Comparison of ENCODE assay signal across 20 cellular contexts in the genomic region with DNA sequence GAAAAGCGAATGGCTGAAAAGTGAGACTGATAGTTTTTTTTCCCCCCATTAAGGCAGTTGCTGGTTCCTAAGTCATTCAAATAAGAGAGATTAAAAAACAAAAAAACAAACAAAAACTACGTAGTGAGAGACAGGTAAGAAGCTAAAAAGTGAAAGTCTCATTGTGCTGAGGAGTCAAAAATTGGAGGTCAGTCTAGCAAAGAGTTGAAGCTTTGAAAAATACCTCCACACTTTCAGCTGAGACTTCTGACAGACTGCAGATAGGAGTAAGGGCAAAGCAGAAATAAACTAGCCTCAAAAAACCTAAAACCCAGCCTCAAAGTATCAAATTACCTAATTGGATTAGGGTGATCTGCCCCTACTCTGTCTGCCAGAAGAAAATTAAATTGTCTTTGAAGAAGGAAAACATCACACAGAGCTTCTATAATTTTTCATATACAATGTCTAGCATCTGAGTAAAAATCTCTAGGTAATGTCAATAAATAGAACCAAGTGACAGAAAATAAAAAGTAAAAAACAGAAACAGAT. TPM values are rescaled to one million over a fixed set of nuclear protein-coding genes. Genes with fewer than 3 reads are reported as not detected.
DNase-seq lines count a peak whose midpoint lies in the region; ATAC-seq and TF ChIP-seq lines count a peak whose summit lies in the region.
"Had no signal": no experiment of that assay in that cellular context is flagged by ENCODE, and none has a peak within 500 bp of the region (broad histone marks: within the 10 kb centered on the region; RNA-seq: fewer than 3 reads in every experiment).

No MANE protein-coding gene starts in this region.

- POLR2A ChIA-PET in HEK293 (lab: Yijun Ruan, JAX): no interaction called here
- POLR2A ChIA-PET in activated CD8-positive, alpha-beta T cell treated with anti-CD3 and anti-CD28 coated beads, Interleukin-2, amount 10 ng/mL, durations not matched to agents 7 days and 5 days (lab: Charles Lee): interaction anchor here (1.8 kb wide), 1 partner anchor 10 kb away, joined by 15 read pairs; the partner anchor contains the start of gene EIF2AK3

- H3K36me3 ChIP-seq in GM23248 (ENCODE audit: low read depth): no peaks in the 10 kb centered on the region
- no peaks in the 10 kb centered on the region for H3K36me3 ChIP-seq in HEK293 (ENCODE audit: control insufficient read depth in 2 of 2, insufficient read depth in 1 of 2, low read length in 2 of 2)
- no peaks in the 10 kb centered on the region for H3K36me3 ChIP-seq in hepatocyte (replicated peaks; ENCODE audit: insufficient read depth, low read depth)
- H3K36me3 ChIP-seq: BE2C, gastrocnemius medialis, MG63 had no signal

- CTCF ChIA-PET in HEK293 (lab: Yijun Ruan, JAX): interaction anchor here (0.7 kb wide), 1 partner anchor 35 kb away, joined by 3 read pairs; no protein-coding TSS in a partner anchor
- CTCF ChIA-PET in activated CD8-positive, alpha-beta T cell treated with anti-CD3 and anti-CD28 coated beads, Interleukin-2, amount 10 ng/mL, durations not matched to agents 7 days and 5 days (lab: Charles Lee): interaction anchor here (1.0 to 1.5 kb wide), 3 partner anchors 10 to 47 kb away, joined by 3 to 6 read pairs (median 3); no protein-coding TSS in a partner anchor

- ATAC-seq in activated CD8-positive, alpha-beta T cell treated with anti-CD3 and anti-CD28 coated beads, Interleukin-2, amount 10 ng/mL, durations not matched to agents 7 days and 5 days: no peak
- no peak for ATAC-seq in GM21786 (IDR thresholded peaks at IDR 0.05; ENCODE audit: unreplicated experiment)
- no peak for ATAC-seq in HG02759 (IDR thresholded peaks at IDR 0.05; ENCODE audit: unreplicated experiment)
- ATAC-seq: gastrocnemius medialis, left lobe of liver, psoas muscle had no signal

- in situ Hi-C loops in GM23248 (cut with MboI): no loop called here

- peaks cover 9% of the 10 kb centered on the region for H3K9me3 Mint-ChIP-seq in activated CD8-positive, alpha-beta T cell treated with anti-CD3 and anti-CD28 coated beads, Interleukin-2, amount 10 ng/mL, durations not matched to agents 7 days and 5 days (ENCODE audit: insufficient read depth)
- peaks cover 3 to 13% (median 7%) of the 10 kb centered on the region in 6 donors for H3K9me3 Mint-ChIP-seq in immature natural killer cell

- peaks cover 52% of the 10 kb centered on the region for H3K4me1 Mint-ChIP-seq in activated CD8-positive, alpha-beta T cell treated with anti-CD3 and anti-CD28 coated beads, Interleukin-2, amount 10 ng/mL, durations not matched to agents 7 days and 5 days (ENCODE audit: low read depth)
- peaks cover 38 to 52% of the 10 kb centered on the region in 2 donors for H3K4me1 Mint-ChIP-seq in immature natural killer cell

- peaks cover 6% of the 10 kb centered on the region for H3K27me3 Mint-ChIP-seq in activated CD8-positive, alpha-beta T cell treated with anti-CD3 and anti-CD28 coated beads, Interleukin-2, amount 10 ng/mL, durations not matched to agents 7 days and 5 days (ENCODE audit: low read depth)
- H3K27me3 Mint-ChIP-seq in immature natural killer cell (ENCODE audit: low read depth in 3 of 3): peaks cover 0 to 10% (median 0%) of the 10 kb centered on the region in 3 donors

- no peak overlapping the region for H3K9ac ChIP-seq in GM23248

- H3K4me3 Mint-ChIP-seq in activated CD8-positive, alpha-beta T cell treated with anti-CD3 and anti-CD28 coated beads, Interleukin-2, amount 10 ng/mL, durations not matched to agents 7 days and 5 days: peak overlapping the region; percentile 1
- peak overlapping the region; percentile 5 to 66 (median 63) for H3K4me3 Mint-ChIP-seq in immature natural killer cell
- H3K4me3 Mint-ChIP-seq: T-cell had no signal

- DNase-seq in GM23248 (no peak), immature natural killer cell (no peak), hepatocyte (ENCODE audit: low spot score) (no peak), OCI-M1 (lab: John Stamatoyannopoulos, UW) (no peak)
- no peak for DNase-seq in activated CD8-positive, alpha-beta T cell treated with anti-CD3 and anti-CD28 coated beads, Interleukin-2, amount 10 ng/mL, durations not matched to agents 7 days and 5 days
- DNase-seq: activated CD8-positive, alpha-beta memory T cell treated with anti-CD3 and anti-CD28 coated beads for 24 hours; activated effector memory CD4-positive, alpha-beta T cell treated with anti-CD3 and anti-CD28 coated beads, Interleukin-2, amount 50 U/mL, for 16 hours; aorta; BE2C; Caco-2; gastrocnemius medialis; MG63; NCI-H187; psoas muscle; SHP77; T-cell had no signal

- H2AFZ ChIP-seq in GM23248: no peak overlapping the region
- H2AFZ ChIP-seq in hepatocyte: no peak overlapping the region

- TF ChIP-seq CTCF in HEK293 (tag by site-specific recombination; IDR thresholded peaks at IDR 0.05): no peak
- TF ChIP-seq CTCF in hepatocyte (IDR thresholded peaks at IDR 0.05; ENCODE audit: poor library complexity): no peak

- H3K27ac ChIP-seq in GM23248 (no peak overlapping the region), HEK293 (ENCODE audit: extremely low read depth, low read depth, low read length) (no peak overlapping the region), hepatocyte (no peak overlapping the region)
- H3K27ac ChIP-seq: gastrocnemius medialis, psoas muscle had no signal

- no peaks in the 10 kb centered on the region for H3K9me3 ChIP-seq in GM23248 (ENCODE audit: low read depth)
- H3K9me3 ChIP-seq in HEK293 (ENCODE audit: control insufficient read depth, insufficient read depth, low read depth, low read length): no peaks in the 10 kb centered on the region
- no peaks in the 10 kb centered on the region for H3K9me3 ChIP-seq in hepatocyte (ENCODE audit: low read depth)
- H3K9me3 ChIP-seq: BE2C, Caco-2, gastrocnemius medialis, psoas muscle had no signal

- H3K4me3 ChIP-seq in GM23248 (no peak overlapping the region), HEK293 (ENCODE audit: low read depth, low read length) (no peak overlapping the region), hepatocyte (no peak overlapping the region)
- H3K4me3 ChIP-seq: gastrocnemius medialis, MG63, psoas muscle had no signal

- no peaks in the 10 kb centered on the region for H3K79me2 ChIP-seq in GM23248 (ENCODE audit: insufficient read depth)
- H3K79me2 ChIP-seq in hepatocyte: no peaks in the 10 kb centered on the region

- peak overlapping the region; percentile 11 for H3K4me2 ChIP-seq in GM23248 (ENCODE audit: unreplicated experiment)
- no peak overlapping the region for H3K4me2 ChIP-seq in hepatocyte

- H4K20me1 ChIP-seq in GM23248 (ENCODE audit: insufficient read depth) (no peaks in the 10 kb centered on the region), hepatocyte (ENCODE audit: insufficient read depth, poor library complexity, severe bottlenecking) (no peaks in the 10 kb centered on the region)

- 87 to 92% methylated on average over 2 of the region's 2 CpGs for WGBS in GM23248 (ENCODE audit: low coverage in 1 of 2, low lambda C conversion rate in 2 of 2, missing lambda C conversion rate in 2 of 2), 2 experiments
- 47% methylated on average over 2 of the region's 2 CpGs for WGBS in hepatocyte (ENCODE audit: low lambda C conversion rate, missing lambda C conversion rate)

- no peak overlapping the region for H3K27ac Mint-ChIP-seq in activated CD8-positive, alpha-beta T cell treated with anti-CD3 and anti-CD28 coated beads, Interleukin-2, amount 10 ng/mL, durations not matched to agents 7 days and 5 days
- H3K27ac Mint-ChIP-seq in immature natural killer cell: peak overlapping the region; percentile 7 to 76 (median 58)
- H3K27ac Mint-ChIP-seq: T-cell had no signal

- peaks cover 18% of the 10 kb centered on the region for H3K36me3 Mint-ChIP-seq in activated CD8-positive, alpha-beta T cell treated with anti-CD3 and anti-CD28 coated beads, Interleukin-2, amount 10 ng/mL, durations not matched to agents 7 days and 5 days (ENCODE audit: low read depth)
- H3K36me3 Mint-ChIP-seq in immature natural killer cell: peaks cover 5% of the 10 kb centered on the region in 3 donors

- peaks cover 6% of the 10 kb centered on the region for H3K4me1 ChIP-seq in GM23248 (ENCODE audit: insufficient read depth)
- H3K4me1 ChIP-seq in HEK293 (ENCODE audit: control insufficient read depth, insufficient read depth, low read length): no peaks in the 10 kb centered on the region
- H3K4me1 ChIP-seq in hepatocyte (ENCODE audit: insufficient read depth): no peaks in the 10 kb centered on the region
- H3K4me1 ChIP-seq: BE2C, Caco-2, gastrocnemius medialis, psoas muscle had no signal

- no peaks in the 10 kb centered on the region for H3K9me2 ChIP-seq in GM23248 (ENCODE audit: insufficient read depth)
- no peaks in the 10 kb centered on the region for H3K9me2 ChIP-seq in hepatocyte (replicated peaks; ENCODE audit: insufficient read depth)

- peaks cover 12% of the 10 kb centered on the region; the same call in 1 of the 2 replicates for H3F3A ChIP-seq in GM23248 (ENCODE audit: insufficient read depth)

- peaks cover 52% of the 10 kb centered on the region for H3K27me3 ChIP-seq in GM23248 (replicated peaks; ENCODE audit: insufficient read depth)
- no peaks in the 10 kb centered on the region for H3K27me3 ChIP-seq in hepatocyte
- H3K27me3 ChIP-seq: BE2C, gastrocnemius medialis, MG63 had no signal

TF ChIP-seq in HEK293, 187 proteins besides CTCF, POLR2A, EP300 and RAD21 (continues in another document):
- TF ChIP-seq YY1 (tag by site-specific recombination; IDR thresholded peaks at IDR 0.05): no peak

RNA-seq across cellular contexts. Expression of gene EIF2AK3, which starts 10.9 kb away (rescaled TPM):
- total RNA-seq in GM23248 (2014; rRNA removed; shearing (Covaris generic)): 15.5 and 15.9 TPM in 2 replicates
- polyA plus RNA-seq in GM23248 (2016; fragmentation: Nextera tagmentation; extraction: Ambion mirVana): 7.5 and 7.6 TPM in 2 replicates
- total RNA-seq in activated CD8-positive, alpha-beta T cell treated with anti-CD3 and anti-CD28 coated beads, Interleukin-2, amount 10 ng/mL, durations not matched to agents 7 days and 5 days: 10 to 100 TPM; 18.4 to 19.7 TPM
- polyA plus RNA-seq in immature natural killer cell: 10 to 100 TPM in 1 of 3 donors, 1 to 10 TPM in 2; 3.5 to 14.2 (median 4.4) TPM
- 38.1 and 41.9 TPM in 2 replicates for total RNA-seq in hepatocyte
- 19.5 and 21.0 TPM in 2 replicates for polyA plus RNA-seq in hepatocyte

RNA-seq across cellular contexts. Expression of gene RPIA, which starts 53.3 kb away (rescaled TPM):
- 3.0 and 5.8 TPM in 2 replicates for total RNA-seq in GM23248 (2014; rRNA removed; shearing (Covaris generic))
- polyA plus RNA-seq in GM23248 (2016; fragmentation: Nextera tagmentation; extraction: Ambion mirVana): 9.2 and 10.6 TPM in 2 replicates
- total RNA-seq in activated CD8-positive, alpha-beta T cell treated with anti-CD3 and anti-CD28 coated beads, Interleukin-2, amount 10 ng/mL, durations not matched to agents 7 days and 5 days: 10 to 100 TPM; 47.8 to 51.8 TPM
- 10 to 100 TPM; 32.5 to 48.9 (median 46.2) TPM for polyA plus RNA-seq in immature natural killer cell
- total RNA-seq in hepatocyte: 7.0 and 7.7 TPM in 2 replicates
- polyA plus RNA-seq in hepatocyte: 14.8 and 17.6 TPM in 2 replicates
